In genomic region chr16:57628782-57629181, GRCh38 we compare ENCODE assay signal across 1 cellular context.
TF ChIP-seq lines count a peak whose summit lies in the region.

No MANE protein-coding gene starts in this region.

TF ChIP-seq in HEK293, 187 proteins besides CTCF, POLR2A, EP300 and RAD21 (continued from another document and continues in another):
- no peak for TF ChIP-seq ZBTB8A (tag by site-specific recombination; IDR thresholded peaks at IDR 0.05)
- TF ChIP-seq ZNF792 (tag by site-specific recombination; IDR thresholded peaks at IDR 0.05) = 0 out of 2 replicates have a peak, but pooled peaks have one; percentile 45
- no peak for TF ChIP-seq ZNF274 (IDR thresholded peaks at IDR 0.05; ENCODE audit: low read length)
- TF ChIP-seq ZNF274 (tag by site-specific recombination; IDR thresholded peaks at IDR 0.05; ENCODE audit: borderline replicate concordance) = peak; percentile 71; the same call in 1 of the 2 replicates
- TF ChIP-seq ZNF23 (tag by site-specific recombination; IDR thresholded peaks at IDR 0.05; ENCODE audit: borderline replicate concordance) = no peak
- TF ChIP-seq ZNF221 (tag by site-specific recombination; IDR thresholded peaks at IDR 0.05; ENCODE audit: borderline replicate concordance) = no peak
- TF ChIP-seq ZNF10 (tag by site-specific recombination; IDR thresholded peaks at IDR 0.05) = no peak
- no peak for TF ChIP-seq ZNF677 (tag by site-specific recombination; IDR thresholded peaks at IDR 0.05)
- 0 out of 2 replicates have a peak, but pooled peaks have one; percentile 40 for TF ChIP-seq ZNF404 (tag by site-specific recombination; IDR thresholded peaks at IDR 0.05)
- TF ChIP-seq ELK4 (IDR thresholded peaks at IDR 0.05; ENCODE audit: borderline replicate concordance, low read depth, low read length) = no peak
- TF ChIP-seq GFI1B (tag by site-specific recombination; IDR thresholded peaks at IDR 0.05) = no peak
- TF ChIP-seq BCL11B (tag by site-specific recombination; IDR thresholded peaks at IDR 0.05; ENCODE audit: low read depth) = no peak
- TF ChIP-seq ZFHX2 (tag by site-specific recombination; conservative IDR thresholded peaks at IDR 0.05) = peak; percentile 95
- no peak for TF ChIP-seq MZF1 (tag by site-specific recombination; IDR thresholded peaks at IDR 0.05; ENCODE audit: borderline replicate concordance)
- TF ChIP-seq ZEB2 (tag by site-specific recombination; IDR thresholded peaks at IDR 0.05) = no peak
- peak; percentile 96 for TF ChIP-seq ZNF311 (tag by site-specific recombination; IDR thresholded peaks at IDR 0.05; ENCODE audit: borderline replicate concordance)
- TF ChIP-seq ZNF624 (tag by site-specific recombination; IDR thresholded peaks at IDR 0.05) = peak; percentile 82
- no peak for TF ChIP-seq ZBTB1 (tag by site-specific recombination; IDR thresholded peaks at IDR 0.05)
- TF ChIP-seq ZNF174 (tag by site-specific recombination; IDR thresholded peaks at IDR 0.05) = no peak
- TF ChIP-seq ZNF280D (tag by site-specific recombination; IDR thresholded peaks at IDR 0.05) = no peak
- 0 out of 2 replicates have a peak, but pooled peaks have one; percentile 31 for TF ChIP-seq INSM2 (tag by site-specific recombination; IDR thresholded peaks at IDR 0.05)
- no peak for TF ChIP-seq FEZF1 (tag by site-specific recombination; IDR thresholded peaks at IDR 0.05)
- no peak; the same call in 1 of the 2 replicates for TF ChIP-seq ZIC2 (tag by site-specific recombination; IDR thresholded peaks at IDR 0.05)
- TF ChIP-seq ZNF645 (tag by site-specific recombination; IDR thresholded peaks at IDR 0.05) = no peak
- no peak for TF ChIP-seq ZNF529 (tag by site-specific recombination; IDR thresholded peaks at IDR 0.05; ENCODE audit: insufficient replicate concordance)
- peak; percentile 46; the same call in 1 of the 2 replicates for TF ChIP-seq ZBTB20 (tag by site-specific recombination; IDR thresholded peaks at IDR 0.05)
- TF ChIP-seq ZNF654 (tag by site-specific recombination; IDR thresholded peaks at IDR 0.05; ENCODE audit: low read depth) = no peak
- peak; percentile 92 for TF ChIP-seq ZBTB7A (tag by site-specific recombination; IDR thresholded peaks at IDR 0.05; ENCODE audit: low read depth)
- peak; percentile 56; the same call in 1 of the 2 replicates for TF ChIP-seq ZNF530 (tag by site-specific recombination; IDR thresholded peaks at IDR 0.05; ENCODE audit: low read depth)
- TF ChIP-seq ZNF621 (tag by site-specific recombination; IDR thresholded peaks at IDR 0.05) = no peak
- TF ChIP-seq ZNF148 (tag by site-specific recombination; IDR thresholded peaks at IDR 0.05; ENCODE audit: borderline replicate concordance) = peak; percentile 70; the same call in 1 of the 2 replicates
- no peak for TF ChIP-seq ZBTB48 (tag by site-specific recombination; IDR thresholded peaks at IDR 0.05)
- TF ChIP-seq AEBP2 (tag by site-specific recombination; IDR thresholded peaks at IDR 0.05; ENCODE audit: borderline replicate concordance) = no peak
- TF ChIP-seq GLI4 (tag by site-specific recombination; IDR thresholded peaks at IDR 0.05) = peak; percentile 83; the same call in 1 of the 2 replicates
- TF ChIP-seq ZSCAN23 (tag by site-specific recombination; IDR thresholded peaks at IDR 0.05) = peak; percentile 72; the same call in 1 of the 2 replicates
- TF ChIP-seq ZNF280C (tag by site-specific recombination; IDR thresholded peaks at IDR 0.05) = no peak
- TF ChIP-seq ZBTB26 (tag by site-specific recombination; optimal IDR thresholded peaks at IDR 0.05) = no peak
- no peak; the same call in 1 of the 2 replicates for TF ChIP-seq BCL11A (tag by site-specific recombination; IDR thresholded peaks at IDR 0.05; ENCODE audit: low read depth)
- peak; percentile 90 for TF ChIP-seq ZNF302 (tag by site-specific recombination; IDR thresholded peaks at IDR 0.05; ENCODE audit: low read depth)
- TF ChIP-seq ZNF449 (tag by site-specific recombination; IDR thresholded peaks at IDR 0.05) = no peak
- no peak for TF ChIP-seq TSHZ1 (tag by site-specific recombination; IDR thresholded peaks at IDR 0.05; ENCODE audit: borderline replicate concordance)
